ENCODE assay signal across 27 cellular contexts in the genomic region with DNA sequence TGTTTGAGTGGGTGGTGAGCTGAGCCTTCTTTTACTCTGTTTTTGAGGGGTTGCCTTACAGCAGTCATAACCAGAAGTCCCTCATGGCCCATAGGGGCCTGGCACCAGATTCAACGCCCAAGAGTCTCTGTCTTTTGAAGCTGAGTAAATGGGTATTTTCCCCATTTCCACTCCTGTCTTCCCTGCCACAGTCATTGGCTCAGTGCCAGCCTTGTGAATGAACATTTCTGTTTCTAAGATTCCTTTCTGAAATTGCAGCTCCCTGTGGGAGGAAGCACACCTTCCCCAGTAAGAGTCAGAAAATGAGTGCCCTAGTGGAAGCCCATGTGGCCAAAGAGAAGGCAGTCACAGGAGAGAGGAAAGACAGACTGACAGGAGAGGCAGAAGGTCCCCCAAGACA. TPM values are rescaled to one million over a fixed set of nuclear protein-coding genes. Genes with fewer than 3 reads are reported as not detected.
DNase-seq lines count a peak whose midpoint lies in the region; ATAC-seq, FAIRE-seq and TF ChIP-seq lines count a peak whose summit lies in the region.
"Had no signal": no experiment of that assay in that cellular context is flagged by ENCODE, and none has a peak within 500 bp of the region (broad histone marks: within the 10 kb centered on the region; RNA-seq: fewer than 3 reads in every experiment).

No MANE protein-coding gene starts in this region.

- POLR2A ChIA-PET in K562 (lab: Yijun Ruan, JAX), result interaction anchor here (0.6 kb wide), 1 partner anchor 86 kb away, joined by 4 read pairs; no protein-coding TSS in a partner anchor
- POLR2A ChIA-PET in activated CD4-positive, alpha-beta T cell treated with anti-CD3 and anti-CD28 coated beads, Interleukin-2, amount 10 ng/mL, durations not matched to agents 7 days and 5 days (lab: Charles Lee), result no interaction called here
- POLR2A ChIA-PET in activated CD8-positive, alpha-beta T cell treated with anti-CD3 and anti-CD28 coated beads, Interleukin-2, amount 10 ng/mL, durations not matched to agents 7 days and 5 days (lab: Charles Lee), result no interaction called here

- no peak for TF ChIP-seq POLR2A in K562 (conservative IDR thresholded peaks at IDR 0.05)
- TF ChIP-seq POLR2A in prostate gland (IDR thresholded peaks at IDR 0.05), result no peak

- H3K4me3 ChIP-seq in BE2C (ENCODE audit: low read depth, low read length) (no peak overlapping the region), K562 (no peak overlapping the region), prostate gland (no peak overlapping the region)
- H3K4me3 ChIP-seq: breast epithelium, Peyer's patch had no signal

- H3K4me1 ChIP-seq in BE2C (peaks cover 3% of the 10 kb centered on the region; the same call in 1 of the 2 replicates), K562 (replicated peaks in 1 of 2; ENCODE audit: control insufficient read depth in 2 of 2, insufficient read depth in 2 of 2, low read length in 2 of 2) (no peaks in the 10 kb centered on the region), prostate gland (replicated peaks) (peaks cover 10% of the 10 kb centered on the region)
- H3K4me1 ChIP-seq: breast epithelium had no signal

- WGBS in K562 (ENCODE audit: insufficient coverage, low coverage, missing lambda C conversion rate), result 7% methylated on average over 1 of the region's 1 CpG
- WGBS in prostate gland, result 67% methylated on average over 1 of the region's 1 CpG

- no peaks in the 10 kb centered on the region for H3K9me1 ChIP-seq in K562 (ENCODE audit: control insufficient read depth, insufficient read depth, low read length)

- no peak for FAIRE-seq in K562 (lab: Jason Lieb, UNC)
- FAIRE-seq: colon, HTR-8/SVneo had no signal

- no peak for TF ChIP-seq EP300 in K562 (IDR thresholded peaks at IDR 0.05; ENCODE audit: low read length)

- H3K27me3 ChIP-seq in BE2C (no peaks in the 10 kb centered on the region), K562 (ENCODE audit: control insufficient read depth in 2 of 2, insufficient read depth in 2 of 2, low read length in 2 of 2) (peaks cover 9 to 12% of the 10 kb centered on the region in 2 experiments; a peak in 4 of 5 replicates), prostate gland (replicated peaks; ENCODE audit: insufficient read depth) (no peaks in the 10 kb centered on the region)
- H3K27me3 ChIP-seq: breast epithelium, Peyer's patch had no signal

- ATAC-seq in K562, result no peak
- ATAC-seq in activated CD8-positive, alpha-beta T cell treated with anti-CD3 and anti-CD28 coated beads, Interleukin-2, amount 10 ng/mL, durations not matched to agents 7 days and 5 days, result no peak
- ATAC-seq: activated CD8-positive, alpha-beta T cell treated with anti-CD3 and anti-CD28 coated beads for 36 hours; right cardiac atrium; stimulated activated naive CD8-positive, alpha-beta T cell treated with anti-CD3 and anti-CD28 coated beads, Interleukin-15, Interleukin-2, amounts not matched to agents 100 U/mL and 50 U/mL, for 24 hours had no signal

- intact Hi-C loops in K562 (cut with micrococcal nuclease), result loop anchor here (10.0 kb wide), 1 partner anchor 402 kb away; a partner anchor contains a TSS
- intact Hi-C loops in prostate gland (cut with DNase I), result no loop called here

- H3K4me2 ChIP-seq in K562 (ENCODE audit: insufficient read depth, low read length), result no peak overlapping the region
- H3K4me2 ChIP-seq: KMS-11 had no signal

- H3K9me3 Mint-ChIP-seq in activated CD4-positive, alpha-beta T cell treated with anti-CD3 and anti-CD28 coated beads, Interleukin-2, amount 10 ng/mL, durations not matched to agents 7 days and 5 days, result no peaks in the 10 kb centered on the region
- H3K9me3 Mint-ChIP-seq in activated CD8-positive, alpha-beta T cell treated with anti-CD3 and anti-CD28 coated beads, Interleukin-2, amount 10 ng/mL, durations not matched to agents 7 days and 5 days (ENCODE audit: insufficient read depth), result no peaks in the 10 kb centered on the region
- H3K9me3 Mint-ChIP-seq: activated CD8-positive, alpha-beta T cell treated with anti-CD3 and anti-CD28 coated beads for 36 hours; activated T-helper 2 cell treated with anti-CD3 and anti-CD28 coated beads, Interferon-gamma antibody, Interleukin-2, Interleukin-4, amounts not matched to agents 10 μg/mL and 5 μg/mL and 100 μg/mL, durations not matched to agents 14 hours and 24 hours and 36 hours; T-helper 2 cell treated with Interferon-gamma antibody and Interleukin-4, amounts not matched to agents 5 μg/mL and 100 μg/mL, for 36 hours had no signal

- no peaks in the 10 kb centered on the region for H3K9me3 ChIP-seq in BE2C
- H3K9me3 ChIP-seq in K562 (replicated peaks; ENCODE audit: control insufficient read depth, insufficient read depth, low read depth, low read length), result no peaks in the 10 kb centered on the region
- H3K9me3 ChIP-seq in prostate gland, result no peaks in the 10 kb centered on the region
- H3K9me3 ChIP-seq: breast epithelium, Peyer's patch had no signal

- no peak overlapping the region for H3K4me3 Mint-ChIP-seq in activated CD4-positive, alpha-beta T cell treated with anti-CD3 and anti-CD28 coated beads, Interleukin-2, amount 10 ng/mL, durations not matched to agents 7 days and 5 days
- no peak overlapping the region for H3K4me3 Mint-ChIP-seq in activated CD8-positive, alpha-beta T cell treated with anti-CD3 and anti-CD28 coated beads, Interleukin-2, amount 10 ng/mL, durations not matched to agents 7 days and 5 days
- H3K4me3 Mint-ChIP-seq: activated CD8-positive, alpha-beta T cell treated with anti-CD3 and anti-CD28 coated beads for 36 hours; T-helper 2 cell treated with Interferon-gamma antibody and Interleukin-4, amounts not matched to agents 5 μg/mL and 100 μg/mL, for 36 hours had no signal

- no peak overlapping the region for H3K27ac Mint-ChIP-seq in activated CD4-positive, alpha-beta T cell treated with anti-CD3 and anti-CD28 coated beads, Interleukin-2, amount 10 ng/mL, durations not matched to agents 7 days and 5 days
- no peak overlapping the region for H3K27ac Mint-ChIP-seq in activated CD8-positive, alpha-beta T cell treated with anti-CD3 and anti-CD28 coated beads, Interleukin-2, amount 10 ng/mL, durations not matched to agents 7 days and 5 days
- H3K27ac Mint-ChIP-seq: activated CD8-positive, alpha-beta T cell treated with anti-CD3 and anti-CD28 coated beads for 36 hours; activated T-helper 2 cell treated with anti-CD3 and anti-CD28 coated beads, Interferon-gamma antibody, Interleukin-2, Interleukin-4, amounts not matched to agents 10 μg/mL and 5 μg/mL and 100 μg/mL, durations not matched to agents 14 hours and 24 hours and 36 hours; T-helper 2 cell treated with Interferon-gamma antibody and Interleukin-4, amounts not matched to agents 5 μg/mL and 100 μg/mL, for 36 hours had no signal

- no peaks in the 10 kb centered on the region for H3K79me2 ChIP-seq in K562 (ENCODE audit: control insufficient read depth, insufficient read depth, low read length)

- no peak overlapping the region for H2AFZ ChIP-seq in K562 (ENCODE audit: low read depth, low read length)

- H3K36me3 ChIP-seq in BE2C, result no peaks in the 10 kb centered on the region
- H3K36me3 ChIP-seq in K562 (ENCODE audit: control insufficient read depth, insufficient read depth, low read length), result no peaks in the 10 kb centered on the region
- no peaks in the 10 kb centered on the region for H3K36me3 ChIP-seq in prostate gland
- H3K36me3 ChIP-seq: breast epithelium had no signal

- no peaks in the 10 kb centered on the region for H3K4me1 Mint-ChIP-seq in activated CD4-positive, alpha-beta T cell treated with anti-CD3 and anti-CD28 coated beads, Interleukin-2, amount 10 ng/mL, durations not matched to agents 7 days and 5 days
- no peaks in the 10 kb centered on the region for H3K4me1 Mint-ChIP-seq in activated CD8-positive, alpha-beta T cell treated with anti-CD3 and anti-CD28 coated beads, Interleukin-2, amount 10 ng/mL, durations not matched to agents 7 days and 5 days (ENCODE audit: low read depth)

- CTCF ChIA-PET in K562 (lab: Yijun Ruan, JAX; ENCODE audit: low intra/inter-chr PET ratio), result no interaction called here
- CTCF ChIA-PET in activated CD4-positive, alpha-beta T cell treated with anti-CD3 and anti-CD28 coated beads, Interleukin-2, amount 10 ng/mL, durations not matched to agents 7 days and 5 days (lab: Charles Lee), result interaction anchor here (0.8 to 1.5 kb wide), 3 partner anchors 16 to 94 kb away, joined by 4 to 5 read pairs (median 5); no protein-coding TSS in a partner anchor
- CTCF ChIA-PET in activated CD8-positive, alpha-beta T cell treated with anti-CD3 and anti-CD28 coated beads, Interleukin-2, amount 10 ng/mL, durations not matched to agents 7 days and 5 days (lab: Charles Lee), result no interaction called here

- BruUV-seq in K562 (replicated peaks; lab: Mats Ljungman, UMichigan), result no TSS peak

- no peak for TF ChIP-seq RAD21 in K562 (CRISPR knock-in tag; conservative IDR thresholded peaks at IDR 0.05 in 1 of 2, IDR thresholded peaks at IDR 0.05 in 1 of 2)

- H3K27me3 Mint-ChIP-seq in activated CD4-positive, alpha-beta T cell treated with anti-CD3 and anti-CD28 coated beads, Interleukin-2, amount 10 ng/mL, durations not matched to agents 7 days and 5 days, result peaks cover 20% of the 10 kb centered on the region
- peaks cover 38% of the 10 kb centered on the region for H3K27me3 Mint-ChIP-seq in activated CD8-positive, alpha-beta T cell treated with anti-CD3 and anti-CD28 coated beads, Interleukin-2, amount 10 ng/mL, durations not matched to agents 7 days and 5 days (ENCODE audit: low read depth)

- TF ChIP-seq CTCF in BE2C (IDR thresholded peaks at IDR 0.05; ENCODE audit: low read depth, low read length), result no peak
- no peak for TF ChIP-seq CTCF in K562 (IDR thresholded peaks at IDR 0.05 in 2 of 3, conservative IDR thresholded peaks at IDR 0.05 in 1 of 3; ENCODE audit: insufficient read depth in 2 of 3, low read depth in 1 of 3, low read length in 3 of 3)
- no peak for TF ChIP-seq CTCF in prostate gland (IDR thresholded peaks at IDR 0.05)

- DNase-seq in BE2C (peak; percentile 21), HT-29 (ENCODE audit: low spot score) (peak; percentile 12), K562 (ENCODE audit: extremely low read depth in 1 of 4, low spot score in 3 of 4) (no peak), prostate gland (ENCODE audit: low spot score) (peak; percentile 18)
- DNase-seq in activated CD4-positive, alpha-beta T cell treated with anti-CD3 and anti-CD28 coated beads, Interleukin-2, amount 10 ng/mL, durations not matched to agents 7 days and 5 days, result no peak
- DNase-seq in activated CD8-positive, alpha-beta T cell treated with anti-CD3 and anti-CD28 coated beads, Interleukin-2, amount 10 ng/mL, durations not matched to agents 7 days and 5 days, result no peak
- no peak for DNase-seq in activated CD4-positive, alpha-beta T cell treated with anti-CD3 and anti-CD28 coated beads, Interleukin-2, amount 50 U/mL, for 4 hours
- DNase-seq: activated CD4-positive, alpha-beta T cell treated with anti-CD3 and anti-CD28 coated beads for 1 hour; activated CD8-positive, alpha-beta T cell treated with anti-CD3 and anti-CD28 coated beads for 36 hours; activated naive CD4-positive, alpha-beta T cell treated with anti-CD3 and anti-CD28 coated beads, Interleukin-2, amount 50 U/mL, for 16 hours; effector memory CD4-positive, alpha-beta T cell; H7; mesenchymal stem cell; NCI-H2029 treated with DMSO at 0.1 percent for 48 hours; NCI-H748 treated with DMSO at 0.1 percent for 48 hours; Peyer's patch; right cardiac atrium; SIG-M5; stimulated activated CD4-positive, alpha-beta T cell treated with anti-CD3 and anti-CD28 coated beads, Interleukin-1b, Interleukin-23, amount 100 ng/mL, for 48 hours; stimulated activated naive CD8-positive, alpha-beta T cell treated with anti-CD3 and anti-CD28 coated beads, Interleukin-15, Interleukin-2, amounts not matched to agents 100 U/mL and 50 U/mL, for 24 hours had no signal

- no peaks in the 10 kb centered on the region for H4K20me1 ChIP-seq in K562 (replicated peaks; ENCODE audit: control insufficient read depth, insufficient read depth, low read length)

- H3K36me3 Mint-ChIP-seq in activated CD4-positive, alpha-beta T cell treated with anti-CD3 and anti-CD28 coated beads, Interleukin-2, amount 10 ng/mL, durations not matched to agents 7 days and 5 days (ENCODE audit: low read depth), result no peaks in the 10 kb centered on the region
- H3K36me3 Mint-ChIP-seq in activated CD8-positive, alpha-beta T cell treated with anti-CD3 and anti-CD28 coated beads, Interleukin-2, amount 10 ng/mL, durations not matched to agents 7 days and 5 days (ENCODE audit: low read depth), result no peaks in the 10 kb centered on the region

- no peak overlapping the region for H3K9ac ChIP-seq in K562 (ENCODE audit: insufficient read depth in 1 of 2, low read depth in 2 of 2, low read length in 2 of 2)
- H3K9ac ChIP-seq: KMS-11 had no signal

- in situ Hi-C loops in K562 (cut with MboI), result no loop called here

- H3K27ac ChIP-seq in K562 (ENCODE audit: extremely low read depth, low read depth, low read length) (no peak overlapping the region), prostate gland (peak overlapping the region; percentile 68 to 79)
- H3K27ac ChIP-seq: epithelial cell of prostate, KMS-11 had no signal

RNA-seq across cellular contexts. Expression of a gene that starts 43.7 kb away (rescaled TPM):
- 43.1 TPM for polyA plus RNA-seq in BE2C (2012; ENCODE audit: insufficient read depth, insufficient read length, low read depth)
- 556 and 597 TPM in 2 replicates for total RNA-seq in HT-29 (2014; rRNA removed; shearing (Covaris generic))
- 15.1 and 30.6 TPM in 2 replicates for total RNA-seq in K562 (2011; cell fraction: chromatin; rRNA removed; ENCODE audit: low replicate concordance)
- 9.7 and 14.5 TPM in 2 replicates for total RNA-seq in K562 (2011; cell fraction: nucleolus; rRNA removed)
- total RNA-seq in K562 (2011; cell fraction: nucleoplasm; rRNA removed), result 12.2 and 21.1 TPM in 2 replicates
- total RNA-seq in K562 (2014; rRNA removed), result 316 and 1,050 TPM in 2 replicates
- 43.0 and 52.0 TPM in 2 replicates for total RNA-seq in K562 (2014; rRNA removed; fragmentation: Illumina TruSeq; extraction: Trizol)
- 32.9 and 34.6 TPM in 2 replicates for total RNA-seq in K562 (2015; rRNA removed; fragmentation: Illumina TruSeq; extraction: Trizol)
- 66.9 and 77.6 TPM in 2 replicates for total RNA-seq in K562 (2021)
- 58.3 and 73.7 TPM in 2 replicates for polyA plus RNA-seq in K562 (2011; rRNA removed)
- 63.0 and 229 TPM in 2 replicates for polyA plus RNA-seq in K562 (2011; cell fraction: cytosol; rRNA removed)
- 25.9 and 40.4 TPM in 2 replicates for polyA plus RNA-seq in K562 (2011; cell fraction: nucleus; rRNA removed)
- 34.3 and 43.5 TPM in 2 replicates for polyA plus RNA-seq in K562 (2012)
- 38.2 and 47.6 TPM in 2 replicates for polyA plus RNA-seq in K562 (2014; fragmentation: Illumina TruSeq; extraction: Trizol)
- 10 to 100 TPM in 1 of 2 experiments, 1 to 10 TPM in 1; 9.2 to 10.6 TPM for polyA plus RNA-seq in K562 (2014; fragmentation: Nextera tagmentation; extraction: Ambion mirVana)
- polyA plus RNA-seq in K562 (2014; rRNA removed), result 370 and 537 TPM in 2 replicates
- polyA minus RNA-seq in K562 (2011; rRNA and poly(A)+ RNA removed), result 86.9 and 94.7 TPM in 2 replicates
- 37.8 and 44.7 TPM in 2 replicates for polyA minus RNA-seq in K562 (2011; cell fraction: cytosol; rRNA and poly(A)+ RNA removed)
- 20.8 and 24.2 TPM in 2 replicates for polyA minus RNA-seq in K562 (2011; cell fraction: nucleus; rRNA and poly(A)+ RNA removed)
- total RNA-seq in prostate gland, result 100 to 1,000 TPM; 148 to 172 TPM
- total RNA-seq in activated CD4-positive, alpha-beta T cell treated with anti-CD3 and anti-CD28 coated beads, Interleukin-2, amount 10 ng/mL, durations not matched to agents 7 days and 5 days, result 10 to 100 TPM; 61.6 to 63.8 TPM
- 10 to 100 TPM; 61.8 to 74.8 TPM for total RNA-seq in activated CD8-positive, alpha-beta T cell treated with anti-CD3 and anti-CD28 coated beads, Interleukin-2, amount 10 ng/mL, durations not matched to agents 7 days and 5 days

Comparison
In these comparisons a context has a peak if more than half of its experiments do, and no peak if none do; other contexts are left out.
1. DNase-seq: peak in BE2C (single experiment), HT-29 (single experiment) and prostate gland (single experiment); none in K562 (0 of 4), activated CD4-positive, alpha-beta T cell treated with anti-CD3 and anti-CD28 coated beads, Interleukin-2, amount 10 ng/mL, durations not matched to agents 7 days and 5 days (single experiment), activated CD8-positive, alpha-beta T cell treated with anti-CD3 and anti-CD28 coated beads, Interleukin-2, amount 10 ng/mL, durations not matched to agents 7 days and 5 days (single experiment) and activated CD4-positive, alpha-beta T cell treated with anti-CD3 and anti-CD28 coated beads, Interleukin-2, amount 50 U/mL, for 4 hours (0 of 2).